ENCODE assay signal across 2 cellular contexts in the genomic region with DNA sequence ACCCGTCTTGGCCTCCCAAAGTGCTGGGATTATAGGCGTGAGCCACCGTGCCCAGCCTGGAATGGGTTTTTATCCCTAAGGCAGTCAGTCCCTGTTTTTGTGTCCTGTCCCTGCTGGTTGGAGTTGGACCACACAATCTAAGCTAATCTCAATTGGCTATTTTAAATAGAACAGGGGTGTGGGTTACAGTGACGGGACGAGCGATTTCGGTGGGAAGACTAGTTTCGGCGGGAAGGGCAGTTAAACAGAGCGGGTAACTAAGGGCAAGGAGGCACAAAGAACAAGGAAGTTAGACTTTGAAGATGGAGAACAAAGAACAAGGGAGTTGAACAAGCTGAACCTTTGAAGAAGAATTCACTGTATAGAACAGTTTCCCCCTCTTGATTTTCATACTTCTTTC.
TF ChIP-seq lines count a peak whose summit lies in the region.

No MANE protein-coding gene starts in this region.

TF ChIP-seq in SK-N-SH, 30 proteins besides CTCF, POLR2A, EP300 and RAD21 (continued from another document):
- no peak for TF ChIP-seq POLR2AphosphoS5 (IDR thresholded peaks at IDR 0.05; ENCODE audit: low read depth, low read length)
- TF ChIP-seq YY1 (IDR thresholded peaks at IDR 0.05; ENCODE audit: low read depth): no peak
- TF ChIP-seq MAX (IDR thresholded peaks at IDR 0.05; ENCODE audit: low read depth): no peak
- TF ChIP-seq GABPA (IDR thresholded peaks at IDR 0.05; ENCODE audit: low read depth): no peak
- TF ChIP-seq NRF1 (IDR thresholded peaks at IDR 0.05; ENCODE audit: low read depth, low read length): no peak
- no peak for TF ChIP-seq ELF1 (IDR thresholded peaks at IDR 0.05)
- TF ChIP-seq SIN3A (IDR thresholded peaks at IDR 0.05; ENCODE audit: borderline replicate concordance, low read depth, low read length): no peak
- TF ChIP-seq TAF1 (IDR thresholded peaks at IDR 0.05; ENCODE audit: borderline replicate concordance, low read depth, low read length): no peak
- TF ChIP-seq, protein P1, sequence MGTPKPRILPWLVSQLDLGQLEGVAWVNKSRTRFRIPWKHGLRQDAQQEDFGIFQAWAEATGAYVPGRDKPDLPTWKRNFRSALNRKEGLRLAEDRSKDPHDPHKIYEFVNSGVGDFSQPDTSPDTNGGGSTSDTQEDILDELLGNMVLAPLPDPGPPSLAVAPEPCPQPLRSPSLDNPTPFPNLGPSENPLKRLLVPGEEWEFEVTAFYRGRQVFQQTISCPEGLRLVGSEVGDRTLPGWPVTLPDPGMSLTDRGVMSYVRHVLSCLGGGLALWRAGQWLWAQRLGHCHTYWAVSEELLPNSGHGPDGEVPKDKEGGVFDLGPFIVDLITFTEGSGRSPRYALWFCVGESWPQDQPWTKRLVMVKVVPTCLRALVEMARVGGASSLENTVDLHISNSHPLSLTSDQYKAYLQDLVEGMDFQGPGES (IDR thresholded peaks at IDR 0.05; ENCODE audit: low read depth, low read length): no peak
- TF ChIP-seq RFX5 (IDR thresholded peaks at IDR 0.05; ENCODE audit: low read length): no peak
- no peak for TF ChIP-seq NFIC (IDR thresholded peaks at IDR 0.05; ENCODE audit: borderline replicate concordance)
- no peak for TF ChIP-seq TCF12 (IDR thresholded peaks at IDR 0.05)

TF ChIP-seq in SK-N-SH treated with all-trans-retinoic acid at 6 μM for 48 hours, 23 proteins besides CTCF, POLR2A, EP300 and RAD21 (continued from another document):
- TF ChIP-seq ISL1 (CRISPR knock-in tag; IDR thresholded peaks at IDR 0.05) (no peak), ARNTL (CRISPR knock-in tag; IDR thresholded peaks at IDR 0.05; ENCODE audit: borderline replicate concordance, low read depth) (no peak), ZC3H10 (CRISPR knock-in tag; IDR thresholded peaks at IDR 0.05) (no peak), PPARA (CRISPR knock-in tag; IDR thresholded peaks at IDR 0.05; ENCODE audit: borderline replicate concordance) (no peak), CSRNP3 (CRISPR knock-in tag; IDR thresholded peaks at IDR 0.05) (no peak), TCF4 (CRISPR knock-in tag; IDR thresholded peaks at IDR 0.05; ENCODE audit: borderline replicate concordance) (no peak), CSDC2 (CRISPR knock-in tag; IDR thresholded peaks at IDR 0.05) (no peak), TOX (CRISPR knock-in tag; IDR thresholded peaks at IDR 0.05; ENCODE audit: borderline replicate concordance) (no peak), ESRRG (CRISPR knock-in tag; IDR thresholded peaks at IDR 0.05) (no peak), ZNF70 (CRISPR knock-in tag; IDR thresholded peaks at IDR 0.05) (no peak), RARB (CRISPR knock-in tag; IDR thresholded peaks at IDR 0.05) (no peak)
TF ChIP-seq in SK-N-SH treated with all-trans-retinoic acid at 6 μM for 48 hours: peak in this region for 0.
